ENCODE assay signal across 10 cellular contexts in genomic region chr15:49471248-49471647, GRCh38. TPM values are rescaled to one million over a fixed set of nuclear protein-coding genes. Genes with fewer than 3 reads are reported as not detected.
DNase-seq lines count a peak whose midpoint lies in the region; ATAC-seq and TF ChIP-seq lines count a peak whose summit lies in the region.
"Not testable (repeated sequence)": the region's sequence is repeated elsewhere in the genome, so short reads cannot be mapped to it uniquely, and the experiment has no call there.
"Had no signal": no experiment of that assay in that cellular context is flagged by ENCODE, and none has a peak within 500 bp of the region (broad histone marks: within the 10 kb centered on the region; RNA-seq: fewer than 3 reads in every experiment).

No MANE protein-coding gene starts in this region.

- WGBS in SK-N-SH (ENCODE audit: low lambda C conversion rate): 55% methylated on average over 4 of the region's 4 CpGs
- WGBS in endodermal cell (ENCODE audit: insufficient coverage in 1 of 2, insufficient read length in 1 of 2), 2 experiments: 75% methylated on average over 3 of the region's 4 CpGs; no CpG with 5 or more reads in 1 of the 2 experiments

- CTCF ChIA-PET in SK-N-SH (lab: Yijun Ruan, JAX): interaction anchor here (0.6 to 1.4 kb wide), 3 partner anchors 116 to 431 kb away, joined by 3 to 4 read pairs (median 3); no protein-coding TSS in a partner anchor

- not testable (repeated sequence) for H3K27me3 ChIP-seq in BE2C; Loucy (ENCODE audit: insufficient read depth, low read length, poor library complexity, severe bottlenecking); SK-N-SH (ENCODE audit: insufficient read depth); endodermal cell (ENCODE audit: control insufficient read depth, insufficient read depth, low read length, poor library complexity, severe bottlenecking); left lung

- not testable (repeated sequence) for H3K9me2 ChIP-seq in Loucy (replicated peaks; ENCODE audit: low read depth, low read length); SK-N-SH

- H3K9ac ChIP-seq in Loucy (ENCODE audit: low read depth, low read length, poor library complexity, severe bottlenecking); SK-N-SH; endodermal cell (ENCODE audit: extremely low read depth, low read length, poor library complexity, severe bottlenecking): not testable (repeated sequence)

- H3K79me2 ChIP-seq in Loucy (ENCODE audit: insufficient read depth, low read length); SK-N-SH (ENCODE audit: insufficient read depth): not testable (repeated sequence)

- not testable (repeated sequence) for H4K20me1 ChIP-seq in Loucy (ENCODE audit: insufficient read depth, low read length, poor library complexity, severe bottlenecking); SK-N-SH (ENCODE audit: insufficient read depth)

- DNase-seq in BE2C (peak; percentile 44), endodermal cell (peak; percentile 73)
- not testable (repeated sequence) for DNase-seq in SK-N-SH, left lung
- DNase-seq in activated naive CD4-positive, alpha-beta T cell treated with Interleukin-2 at 50 U/mL for 16 hours: peak; percentile 21
- peak; percentile 21 for DNase-seq in stimulated activated CD4-positive, alpha-beta T cell treated with anti-CD3 and anti-CD28 coated beads, Interleukin-4, amount 100 ng/mL, for 24 hours

- not testable (repeated sequence) for H2AFZ ChIP-seq in Loucy (ENCODE audit: low read length); SK-N-SH (ENCODE audit: low read depth)

- peak; percentile 31 for ATAC-seq in GM18867 (IDR thresholded peaks at IDR 0.05; ENCODE audit: unreplicated experiment)
- ATAC-seq in left lung: not testable (repeated sequence)

- H3K36me3 Mint-ChIP-seq in endodermal cell (ENCODE audit: low read depth): not testable (repeated sequence)

- H3K4me3 ChIP-seq in BE2C (ENCODE audit: low read depth, low read length); Loucy (ENCODE audit: low read length, poor library complexity, severe bottlenecking); SK-N-SH (ENCODE audit: low read depth in 2 of 2, low read length in 1 of 2); endodermal cell (ENCODE audit: low read length); left lung: not testable (repeated sequence)

- H3K9me3 Mint-ChIP-seq in endodermal cell: not testable (repeated sequence)

- H3K4me1 ChIP-seq in BE2C; Loucy (ENCODE audit: insufficient read depth, low read length, poor library complexity, severe bottlenecking); endodermal cell (ENCODE audit: control insufficient read depth, insufficient read depth, low read length); left lung: not testable (repeated sequence)
- peaks cover 0 to 15% of the 10 kb centered on the region in 2 experiments; a peak in 1 of 4 replicates for H3K4me1 ChIP-seq in SK-N-SH (ENCODE audit: control insufficient read depth in 1 of 2, insufficient read depth in 2 of 2, low read depth in 1 of 2, low read length in 1 of 2)

- intact Hi-C loops in left lung (cut with DNase I): not testable (repeated sequence)

- not testable (repeated sequence) for H3K27me3 Mint-ChIP-seq in endodermal cell (ENCODE audit: insufficient read depth)

- TF ChIP-seq CTCF in BE2C (IDR thresholded peaks at IDR 0.05; ENCODE audit: low read depth, low read length) (peak; percentile 46), Loucy (conservative IDR thresholded peaks at IDR 0.05; ENCODE audit: low read length) (peak; percentile 50), SK-N-SH (IDR thresholded peaks at IDR 0.05) (peak; percentile 36), endodermal cell (conservative IDR thresholded peaks at IDR 0.05) (peak; percentile 67), left lung (IDR thresholded peaks at IDR 0.05) (peak; percentile 8 to 12)

- H3K4me3 Mint-ChIP-seq in endodermal cell: not testable (repeated sequence)

- not testable (repeated sequence) for TF ChIP-seq EP300 in SK-N-SH (IDR thresholded peaks at IDR 0.05; ENCODE audit: borderline replicate concordance in 1 of 2, low read depth in 1 of 2, low read length in 1 of 2)

- H3K36me3 ChIP-seq in BE2C; Loucy (ENCODE audit: insufficient read depth, low read length); SK-N-SH (replicated peaks in 1 of 2; ENCODE audit: control insufficient read depth in 1 of 2, insufficient read depth in 2 of 2, low read length in 1 of 2); endodermal cell (ENCODE audit: control insufficient read depth, insufficient read depth, low read length); left lung: not testable (repeated sequence)

- not testable (repeated sequence) for TF ChIP-seq RAD21 in SK-N-SH (IDR thresholded peaks at IDR 0.05; ENCODE audit: low read length)

- POLR2A ChIA-PET in SK-N-SH (lab: Yijun Ruan, JAX): not testable (repeated sequence)

- H3K4me2 ChIP-seq in Loucy (ENCODE audit: low read depth, low read length, poor library complexity, severe bottlenecking); SK-N-SH: not testable (repeated sequence)

- not testable (repeated sequence) for H3K27ac Mint-ChIP-seq in endodermal cell

- not testable (repeated sequence) for H3K4me1 Mint-ChIP-seq in endodermal cell

- not testable (repeated sequence) for H3K9me3 ChIP-seq in BE2C; Loucy (ENCODE audit: insufficient read depth, low read depth, low read length); SK-N-SH; endodermal cell (ENCODE audit: control insufficient read depth, low read length); left lung

- H3K27ac ChIP-seq in SK-N-SH (ENCODE audit: low read depth in 2 of 2, low read length in 1 of 2); endodermal cell (ENCODE audit: low read depth, low read length); left lung: not testable (repeated sequence)

- not testable (repeated sequence) for H3F3A ChIP-seq in Loucy (ENCODE audit: low read depth); SK-N-SH (replicated peaks; ENCODE audit: insufficient read depth)

RNA-seq across cellular contexts. Expression of gene FGF7, which starts 48.2 kb away (rescaled TPM):
- 0.37 TPM for polyA plus RNA-seq in BE2C (2012; ENCODE audit: insufficient read depth, insufficient read length, low read depth)
- 0.23 and 0.25 TPM in 2 replicates for polyA plus RNA-seq in SK-N-SH (2012; rRNA removed)
- polyA plus RNA-seq in SK-N-SH (2012; cell fraction: cytosol; rRNA removed): 0.47 and 0.51 TPM in 2 replicates
- polyA plus RNA-seq in SK-N-SH (2012; cell fraction: nucleus; rRNA removed): 0.05 and 0.17 TPM in 2 replicates
- total RNA-seq in endodermal cell: not detected
- polyA plus RNA-seq in endodermal cell (2013, experiment 1 of 2): 0.21 TPM
- 0.17 TPM for polyA plus RNA-seq in endodermal cell (2013, experiment 2 of 2)
- 10 to 100 TPM; 29.6 to 31.8 TPM for total RNA-seq in left lung
- total RNA-seq: G401; natural killer cell treated with Interleukin-12 subunit alpha and Interleukin-12 subunit beta and Interleukin-15 and Interleukin-18, amount 100 ng/mL, for 72 hours had no signal

Comparison
In these comparisons a context has a peak if more than half of its experiments do, and no peak if none do; other contexts are left out.
1. CTCF ChIP-seq: peak in every context shown above with its lines; median percentile 67 in endodermal cell; 50 in Loucy; 46 in BE2C; 36 in SK-N-SH; 10 in left lung.
2. RNA of gene FGF7, which starts 48.2 kb away (total RNA-seq): 29.6 to 31.8 TPM in left lung; not detected in endodermal cell; every median in the first group is over 10 times any median in the second.